ENCODE assay signal across 12 cellular contexts in the genomic region with DNA sequence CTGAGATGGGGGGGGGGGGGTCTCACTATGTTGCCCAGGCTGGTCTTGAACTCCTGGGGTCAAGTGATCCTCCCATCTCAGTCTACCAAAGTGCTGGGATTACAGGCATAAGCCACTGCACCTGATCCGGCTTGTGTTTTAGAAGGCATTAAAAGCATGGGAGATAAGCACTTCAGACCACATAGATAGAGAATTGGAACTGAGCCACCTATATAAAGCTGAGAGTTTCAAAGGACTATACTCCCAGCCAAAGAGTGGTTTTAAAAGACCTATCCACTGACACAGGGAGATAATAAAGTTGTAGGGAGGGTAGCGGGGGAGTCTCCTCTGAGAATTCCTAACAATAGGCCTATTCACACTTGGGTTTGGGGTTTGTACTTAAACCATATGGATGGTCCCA.
"Had no signal": no experiment of that assay in that cellular context is flagged by ENCODE, and none has a peak within 500 bp of the region (broad histone marks: within the 10 kb centered on the region; RNA-seq: fewer than 3 reads in every experiment).

No MANE protein-coding gene starts in this region.

- H3K4me1 ChIP-seq: colonic mucosa, gastroesophageal sphincter had no signal

- H3K36me3 ChIP-seq: colonic mucosa had no signal

- H3K27ac Mint-ChIP-seq: activated CD4-positive, alpha-beta T cell treated with anti-CD3 and anti-CD28 coated beads for 36 hours; activated CD8-positive, alpha-beta T cell treated with anti-CD3 and anti-CD28 coated beads for 36 hours; activated naive CD8-positive, alpha-beta T cell treated with anti-CD3 and anti-CD28 coated beads, Interleukin-2, amount 10 ng/mL, durations not matched to agents 7 days and 5 days had no signal

- H3K4me3 Mint-ChIP-seq: activated CD4-positive, alpha-beta T cell treated with anti-CD3 and anti-CD28 coated beads for 36 hours; activated CD8-positive, alpha-beta T cell treated with anti-CD3 and anti-CD28 coated beads for 36 hours; activated naive CD8-positive, alpha-beta T cell treated with anti-CD3 and anti-CD28 coated beads, Interleukin-2, amount 10 ng/mL, durations not matched to agents 7 days and 5 days; nephron progenitor cell had no signal

- H3K27ac ChIP-seq: colonic mucosa, gastroesophageal sphincter, left lung, stomach had no signal

- H3K4me1 Mint-ChIP-seq: nephron progenitor cell had no signal

- H3K9me3 ChIP-seq: colonic mucosa, gastroesophageal sphincter, left lung, stomach had no signal

- H3K9me3 Mint-ChIP-seq: activated CD8-positive, alpha-beta T cell treated with anti-CD3 and anti-CD28 coated beads for 36 hours; activated naive CD8-positive, alpha-beta T cell treated with anti-CD3 and anti-CD28 coated beads, Interleukin-2, amount 10 ng/mL, durations not matched to agents 7 days and 5 days; nephron progenitor cell had no signal

- ATAC-seq: activated CD4-positive, alpha-beta T cell treated with anti-CD3 and anti-CD28 coated beads for 36 hours; activated CD8-positive, alpha-beta T cell treated with anti-CD3 and anti-CD28 coated beads for 36 hours; gastroesophageal sphincter; left lung had no signal

- DNase-seq: activated CD4-positive, alpha-beta T cell treated with anti-CD3 and anti-CD28 coated beads for 36 hours; activated CD8-positive, alpha-beta memory T cell treated with anti-CD3 and anti-CD28 coated beads, Interleukin-2, amount 50 U/mL, for 48 hours; activated CD8-positive, alpha-beta T cell treated with anti-CD3 and anti-CD28 coated beads for 36 hours; activated naive CD8-positive, alpha-beta T cell treated with anti-CD3 and anti-CD28 coated beads, Interleukin-2, amount 10 ng/mL, durations not matched to agents 7 days and 5 days; colonic mucosa; islet precursor cell; left lung; nephron progenitor cell; stimulated activated CD4-positive, alpha-beta T cell treated with anti-CD3 and anti-CD28 coated beads, Interleukin-15, amount 100 ng/mL, for 24 hours; stimulated activated CD4-positive, alpha-beta T cell treated with anti-CD3 and anti-CD28 coated beads, Interleukin-4, amount 100 ng/mL, for 24 hours; stomach had no signal

- H3K4me3 ChIP-seq: colonic mucosa, gastroesophageal sphincter, left lung, stomach had no signal

- H3K27me3 ChIP-seq: colonic mucosa, gastroesophageal sphincter, left lung, stomach had no signal

- H3K27me3 Mint-ChIP-seq: activated CD4-positive, alpha-beta T cell treated with anti-CD3 and anti-CD28 coated beads for 36 hours; activated CD8-positive, alpha-beta T cell treated with anti-CD3 and anti-CD28 coated beads for 36 hours; activated naive CD8-positive, alpha-beta T cell treated with anti-CD3 and anti-CD28 coated beads, Interleukin-2, amount 10 ng/mL, durations not matched to agents 7 days and 5 days had no signal
